11 cellular contexts compared by ENCODE assay signal in the genomic region with DNA sequence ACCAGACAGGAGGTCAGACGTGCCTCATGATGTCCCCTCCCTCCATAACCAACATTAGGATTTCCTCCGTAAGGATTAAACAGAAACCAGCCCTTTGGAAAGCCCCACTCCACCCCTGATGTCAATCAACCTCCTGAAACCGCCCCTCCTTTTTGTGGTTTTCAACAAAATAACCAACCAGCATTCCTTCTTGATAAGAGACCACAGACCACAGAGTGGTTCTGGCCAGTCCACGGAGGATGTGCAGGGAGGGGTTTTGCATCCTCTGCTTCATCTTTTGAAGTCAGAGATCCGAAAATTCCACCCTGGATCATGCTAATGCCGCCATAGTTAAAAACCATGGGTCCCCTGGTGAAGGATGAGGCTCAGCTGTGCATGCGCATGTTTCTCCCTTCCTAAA.
DNase-seq lines count a peak whose midpoint lies in the region; ATAC-seq and TF ChIP-seq lines count a peak whose summit lies in the region.
"Had no signal": no experiment of that assay in that cellular context is flagged by ENCODE, and none has a peak within 500 bp of the region (broad histone marks: within the 10 kb centered on the region; RNA-seq: fewer than 3 reads in every experiment).

No MANE protein-coding gene starts in this region.

- H3K36me3 Mint-ChIP-seq in chondrocyte (ENCODE audit: low read depth), result peaks cover 3% of the 10 kb centered on the region

- TF ChIP-seq CTCF in AG09319 (IDR thresholded peaks at IDR 0.05; ENCODE audit: low read depth, low read length) (no peak), OCI-LY3 (IDR thresholded peaks at IDR 0.05; ENCODE audit: low read depth, low read length) (no peak), chondrocyte (IDR thresholded peaks at IDR 0.05) (no peak), foreskin keratinocyte (conservative IDR thresholded peaks at IDR 0.05) (no peak)

- H3K9me3 ChIP-seq in OCI-LY3 (ENCODE audit: insufficient read depth, low read length), result peaks cover 6% of the 10 kb centered on the region; the same call in 1 of the 2 replicates

- no peaks in the 10 kb centered on the region for H3K27me3 Mint-ChIP-seq in chondrocyte (ENCODE audit: low read depth)

- no peaks in the 10 kb centered on the region for H4K20me1 ChIP-seq in OCI-LY3 (ENCODE audit: insufficient read depth, low read length)

- H3K27ac Mint-ChIP-seq in chondrocyte (ENCODE audit: unreplicated experiment), result peak overlapping the region; percentile 50

- DNase-seq in AG09319 (ENCODE audit: extremely low read depth, low read depth), result peak; percentile 23
- no peak for DNase-seq in chondrocyte (ENCODE audit: low spot score)
- no peak for DNase-seq in HCEC 1CT
- DNase-seq in NCI-H526 (lab: John Stamatoyannopoulos, UW), result no peak
- DNase-seq in foreskin keratinocyte, result no peak
- DNase-seq: NCI-H1105, retina, SHP77 treated with DMSO at 0.1 percent for 48 hours had no signal

- H3K27ac ChIP-seq in OCI-LY3 (ENCODE audit: low read length) (no peak overlapping the region), foreskin keratinocyte (no peak overlapping the region)

- H3K9me3 Mint-ChIP-seq in chondrocyte (ENCODE audit: low read depth), result peaks cover 2% of the 10 kb centered on the region

- H3K4me1 ChIP-seq in OCI-LY3 (ENCODE audit: low read length), result peaks cover 19% of the 10 kb centered on the region
- no peaks in the 10 kb centered on the region for H3K4me1 ChIP-seq in foreskin keratinocyte

- no peak overlapping the region for H3K9ac ChIP-seq in OCI-LY3 (ENCODE audit: low read length)

- H3K4me3 ChIP-seq in OCI-LY3 (ENCODE audit: low read length), result peak overlapping the region; percentile 21; the same call in 1 of the 2 replicates

- peaks cover 19% of the 10 kb centered on the region for H3K4me1 Mint-ChIP-seq in chondrocyte (ENCODE audit: low read depth)

- peaks cover 18% of the 10 kb centered on the region for H3K27me3 ChIP-seq in OCI-LY3 (ENCODE audit: low read depth, low read length)
- peaks cover 4% of the 10 kb centered on the region for H3K27me3 ChIP-seq in foreskin keratinocyte

- peak overlapping the region; percentile 48 for H3K4me2 ChIP-seq in OCI-LY3 (ENCODE audit: low read length)

- H3K79me2 ChIP-seq in OCI-LY3 (ENCODE audit: low read length), result no peaks in the 10 kb centered on the region

- 0 out of 2 replicates have a peak overlapping the region, but pooled peaks have one; percentile 5 for H2AFZ ChIP-seq in OCI-LY3 (ENCODE audit: low read depth, low read length)

- ATAC-seq in GM19395 (IDR thresholded peaks at IDR 0.05; ENCODE audit: unreplicated experiment) (peak; percentile 62), HG03097 (IDR thresholded peaks at IDR 0.05; ENCODE audit: low FRiP score, unreplicated experiment) (no peak), foreskin keratinocyte (no peak)

- peaks cover 3% of the 10 kb centered on the region for H3K36me3 ChIP-seq in OCI-LY3 (replicated peaks; ENCODE audit: low read depth, low read length)

- H3K4me3 Mint-ChIP-seq in chondrocyte (ENCODE audit: unreplicated experiment), result no peak overlapping the region
